Comparison of ENCODE assay signal across 7 cellular contexts in genomic region chr9:137445275-137445807, GRCh38. TPM values are rescaled to one million over a fixed set of nuclear protein-coding genes. Genes with fewer than 3 reads are reported as not detected.
DNase-seq lines count a peak whose midpoint lies in the region; ATAC-seq, FAIRE-seq and TF ChIP-seq lines count a peak whose summit lies in the region.

No MANE protein-coding gene starts in this region.

- no peaks in the 10 kb centered on the region for H3K27me3 ChIP-seq in Panc1 (ENCODE audit: control insufficient read depth, insufficient read depth, low read length)

- no TSS peak for BruUV-seq in Panc1 (replicated peaks; lab: Mats Ljungman, UMichigan)

- CTCF ChIA-PET in Panc1 (lab: Charles Lee) = no interaction called here

- TF ChIP-seq CTCF in Panc1 (IDR thresholded peaks at IDR 0.05) (peak; percentile 88), fibroblast of mammary gland (conservative IDR thresholded peaks at IDR 0.05; ENCODE audit: control insufficient read depth, insufficient read depth, low read depth, low read length) (peak; percentile 79)

- no peaks in the 10 kb centered on the region for H3K9me3 ChIP-seq in Panc1 (ENCODE audit: control insufficient read depth, insufficient read depth, low read depth, low read length)

- H3K27me3 Mint-ChIP-seq in activated T-cell treated with anti-CD3 and anti-CD28 coated beads, Interleukin-2, amount 50 U/mL, for 4 hours (ENCODE audit: low read depth) = peaks cover 12% of the 10 kb centered on the region

- H3K4me3 Mint-ChIP-seq in activated T-cell treated with anti-CD3 and anti-CD28 coated beads, Interleukin-2, amount 50 U/mL, for 4 hours = no peak overlapping the region

- H3K36me3 ChIP-seq in Panc1 (ENCODE audit: control insufficient read depth, insufficient read depth, low read length) = no peaks in the 10 kb centered on the region

- H3K9me3 Mint-ChIP-seq in activated T-cell treated with anti-CD3 and anti-CD28 coated beads, Interleukin-2, amount 50 U/mL, for 4 hours = no peaks in the 10 kb centered on the region

- peak; percentile 92 for FAIRE-seq in GM12892 (lab: Jason Lieb, UNC)

- peaks cover 9% of the 10 kb centered on the region for H3K4me1 ChIP-seq in Panc1 (ENCODE audit: control insufficient read depth, insufficient read depth, low read length)

- TF ChIP-seq POLR2A in GM12892 (IDR thresholded peaks at IDR 0.05; ENCODE audit: low read depth, low read length) = no peak

- no peak overlapping the region; a peak in 1 of 4 replicates for H3K4me3 ChIP-seq in Panc1 (ENCODE audit: low read depth in 2 of 2, low read length in 2 of 2)
- no peak overlapping the region for H3K4me3 ChIP-seq in fibroblast of mammary gland (ENCODE audit: control insufficient read depth, low read depth, low read length)

- peaks cover 21% of the 10 kb centered on the region for H3K4me1 Mint-ChIP-seq in activated T-cell treated with anti-CD3 and anti-CD28 coated beads, Interleukin-2, amount 50 U/mL, for 4 hours (ENCODE audit: low read depth)

- in situ Hi-C loops in Panc1 (cut with HindIII; ENCODE audit: low pct_unique_long_range_greater_than_20kb, low sequenced_read_pairs) = no loop called here

- H3K27ac ChIP-seq in Panc1 (ENCODE audit: low read length) = no peak overlapping the region

- DNase-seq in GM12892 (ENCODE audit: insufficient read length) (peak; percentile 86), HT-29 (ENCODE audit: low spot score) (peak; percentile 91), Panc1 (ENCODE audit: low read depth, low spot score) (peak; percentile 41), fibroblast of mammary gland (ENCODE audit: low read depth) (peak; percentile 82), nucleus accumbens (lab: John Stamatoyannopoulos, UW) (peak in 47 of 56 donors; percentile 11 to 84 (median 51)), superior temporal gyrus (ENCODE audit: extremely low spot score) (peak; percentile 83)
- DNase-seq in activated T-cell treated with anti-CD3 and anti-CD28 coated beads, Interleukin-2, amount 50 U/mL, for 4 hours = peak; percentile 88

- POLR2A ChIA-PET in Panc1 (lab: Charles Lee) = no interaction called here

- intact Hi-C loops in Panc1 (cut with micrococcal nuclease; ENCODE audit: unreplicated experiment) = no loop called here

- peak; percentile 52 for ATAC-seq in Panc1
- peak; percentile 86 to 87 for ATAC-seq in activated T-cell treated with anti-CD3 and anti-CD28 coated beads, Interleukin-2, amount 50 U/mL, for 4 hours

- H3K36me3 Mint-ChIP-seq in activated T-cell treated with anti-CD3 and anti-CD28 coated beads, Interleukin-2, amount 50 U/mL, for 4 hours (ENCODE audit: insufficient read depth) = peaks cover 3% of the 10 kb centered on the region

RNA-seq across cellular contexts. Expression of gene ENTPD8, which starts 4.2 kb away (rescaled TPM):
- polyA plus RNA-seq in GM12892 (2012; ENCODE audit: missing spikeins) = not detected
- 0.76 and 1.3 TPM in 2 replicates for total RNA-seq in HT-29 (2014; rRNA removed; shearing (Covaris generic))
- 3.9 TPM for total RNA-seq in Panc1 (2021; ENCODE audit: unreplicated experiment)
- polyA plus RNA-seq in Panc1 (2012; ENCODE audit: insufficient read length) = 4.2 TPM
- not detected for total RNA-seq in activated T-cell treated with anti-CD3 and anti-CD28 coated beads, Interleukin-2, amount 50 U/mL, for 4 hours

RNA-seq across cellular contexts. Expression of gene NSMF, which starts 13.8 kb away (rescaled TPM):
- 16.7 TPM for polyA plus RNA-seq in GM12892 (2012; ENCODE audit: missing spikeins)
- 74.4 and 77.7 TPM in 2 replicates for total RNA-seq in HT-29 (2014; rRNA removed; shearing (Covaris generic))
- 40.0 TPM for total RNA-seq in Panc1 (2021; ENCODE audit: unreplicated experiment)
- polyA plus RNA-seq in Panc1 (2012; ENCODE audit: insufficient read length) = 53.6 TPM
- 10 to 100 TPM; 69.5 to 89.1 (median 87.7) TPM for total RNA-seq in activated T-cell treated with anti-CD3 and anti-CD28 coated beads, Interleukin-2, amount 50 U/mL, for 4 hours

RNA-seq across cellular contexts. Expression of gene NOXA1, which starts 22.1 kb away (rescaled TPM):
- polyA plus RNA-seq in GM12892 (2012; ENCODE audit: missing spikeins) = not detected
- 1.5 and 3.7 TPM in 2 replicates for total RNA-seq in HT-29 (2014; rRNA removed; shearing (Covaris generic))
- total RNA-seq in Panc1 (2021; ENCODE audit: unreplicated experiment) = 3.7 TPM
- polyA plus RNA-seq in Panc1 (2012; ENCODE audit: insufficient read length) = 5.5 TPM
- total RNA-seq in activated T-cell treated with anti-CD3 and anti-CD28 coated beads, Interleukin-2, amount 50 U/mL, for 4 hours = under 1 TPM; 0.34 to 0.82 (median 0.46) TPM

RNA-seq across cellular contexts. Expression of gene EXD3, which starts 22.4 kb away (rescaled TPM):
- 3.9 TPM for polyA plus RNA-seq in GM12892 (2012; ENCODE audit: missing spikeins)
- total RNA-seq in HT-29 (2014; rRNA removed; shearing (Covaris generic)) = 7.6 and 14.1 TPM in 2 replicates
- total RNA-seq in Panc1 (2021; ENCODE audit: unreplicated experiment) = 9.2 TPM
- polyA plus RNA-seq in Panc1 (2012; ENCODE audit: insufficient read length) = 14.6 TPM
- 1 to 10 TPM; 1.7 to 2.8 (median 2.5) TPM for total RNA-seq in activated T-cell treated with anti-CD3 and anti-CD28 coated beads, Interleukin-2, amount 50 U/mL, for 4 hours

Comparison
In these comparisons a context has a peak if more than half of its experiments do, and no peak if none do; other contexts are left out.
1. DNase-seq: peak in every context shown above with its lines; median percentile 91 in HT-29; 88 in activated T-cell treated with anti-CD3 and anti-CD28 coated beads, Interleukin-2, amount 50 U/mL, for 4 hours; 86 in GM12892; 83 in superior temporal gyrus; 82 in fibroblast of mammary gland; 51 in nucleus accumbens; 41 in Panc1.